1 cellular context compared by ENCODE assay signal in the genomic region with DNA sequence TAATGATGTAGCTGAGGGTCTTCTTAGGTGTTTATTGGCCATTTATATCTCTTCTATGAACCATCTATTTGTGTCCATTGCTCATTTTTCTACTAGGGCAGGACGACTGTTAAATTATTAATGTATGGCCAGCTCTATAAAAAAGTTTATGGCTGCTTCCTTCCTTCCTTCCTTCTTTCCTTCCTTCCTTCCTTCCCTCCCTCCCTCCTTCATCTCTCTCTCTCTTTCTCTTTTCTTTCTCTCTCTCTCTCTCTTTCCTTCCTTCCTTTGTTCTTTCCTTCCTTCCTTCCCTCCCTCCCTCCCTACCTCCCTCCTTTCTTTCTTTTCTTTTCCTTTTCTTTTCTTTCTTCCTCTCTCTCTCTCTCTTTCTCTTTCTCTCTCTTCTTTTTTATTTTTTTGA.
TF ChIP-seq lines count a peak whose summit lies in the region.

No MANE protein-coding gene starts in this region.

TF ChIP-seq in HepG2, 621 proteins besides CTCF, POLR2A, EP300 and RAD21:
- peak; percentile 93 for TF ChIP-seq ZNF512 (CRISPR knock-in tag; IDR thresholded peaks at IDR 0.05)
- TF ChIP-seq KAT2B (IDR thresholded peaks at IDR 0.05; ENCODE audit: borderline replicate concordance, low read depth, low read length), result no peak
